ENCODE assay signal across 1 cellular context in the genomic region with DNA sequence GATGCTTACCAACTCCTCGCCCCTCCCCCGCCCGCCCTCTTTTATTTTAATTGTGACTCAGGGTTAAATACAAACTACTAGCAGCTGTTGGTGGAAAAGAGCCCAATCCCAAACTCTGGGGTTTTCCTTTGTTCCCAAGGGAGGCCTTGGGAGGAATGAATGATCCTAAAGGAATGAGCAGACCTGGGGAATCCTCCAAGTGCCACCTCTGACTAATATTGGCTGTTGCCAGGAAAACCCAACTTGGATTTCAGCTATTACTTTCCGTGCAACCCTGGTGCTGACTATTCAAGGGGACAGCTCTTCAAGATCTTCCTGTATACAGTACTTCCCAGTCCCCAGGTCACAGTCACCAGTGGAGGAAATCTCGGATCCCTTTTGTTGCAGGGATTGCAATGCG.
TF ChIP-seq lines count a peak whose summit lies in the region.

No MANE protein-coding gene starts in this region.

TF ChIP-seq in A549, 52 proteins besides CTCF, POLR2A, EP300 and RAD21:
- TF ChIP-seq, protein P1, sequence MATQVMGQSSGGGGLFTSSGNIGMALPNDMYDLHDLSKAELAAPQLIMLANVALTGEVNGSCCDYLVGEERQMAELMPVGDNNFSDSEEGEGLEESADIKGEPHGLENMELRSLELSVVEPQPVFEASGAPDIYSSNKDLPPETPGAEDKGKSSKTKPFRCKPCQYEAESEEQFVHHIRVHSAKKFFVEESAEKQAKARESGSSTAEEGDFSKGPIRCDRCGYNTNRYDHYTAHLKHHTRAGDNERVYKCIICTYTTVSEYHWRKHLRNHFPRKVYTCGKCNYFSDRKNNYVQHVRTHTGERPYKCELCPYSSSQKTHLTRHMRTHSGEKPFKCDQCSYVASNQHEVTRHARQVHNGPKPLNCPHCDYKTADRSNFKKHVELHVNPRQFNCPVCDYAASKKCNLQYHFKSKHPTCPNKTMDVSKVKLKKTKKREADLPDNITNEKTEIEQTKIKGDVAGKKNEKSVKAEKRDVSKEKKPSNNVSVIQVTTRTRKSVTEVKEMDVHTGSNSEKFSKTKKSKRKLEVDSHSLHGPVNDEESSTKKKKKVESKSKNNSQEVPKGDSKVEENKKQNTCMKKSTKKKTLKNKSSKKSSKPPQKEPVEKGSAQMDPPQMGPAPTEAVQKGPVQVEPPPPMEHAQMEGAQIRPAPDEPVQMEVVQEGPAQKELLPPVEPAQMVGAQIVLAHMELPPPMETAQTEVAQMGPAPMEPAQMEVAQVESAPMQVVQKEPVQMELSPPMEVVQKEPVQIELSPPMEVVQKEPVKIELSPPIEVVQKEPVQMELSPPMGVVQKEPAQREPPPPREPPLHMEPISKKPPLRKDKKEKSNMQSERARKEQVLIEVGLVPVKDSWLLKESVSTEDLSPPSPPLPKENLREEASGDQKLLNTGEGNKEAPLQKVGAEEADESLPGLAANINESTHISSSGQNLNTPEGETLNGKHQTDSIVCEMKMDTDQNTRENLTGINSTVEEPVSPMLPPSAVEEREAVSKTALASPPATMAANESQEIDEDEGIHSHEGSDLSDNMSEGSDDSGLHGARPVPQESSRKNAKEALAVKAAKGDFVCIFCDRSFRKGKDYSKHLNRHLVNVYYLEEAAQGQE (IDR thresholded peaks at IDR 0.05): peak; percentile 80
- TF ChIP-seq NR3C1 (IDR thresholded peaks at IDR 0.05): no peak
- no peak for TF ChIP-seq NFE2L2 (conservative IDR thresholded peaks at IDR 0.05; ENCODE audit: low read length)
- no peak for TF ChIP-seq HOXB5 (CRISPR knock-in tag; IDR thresholded peaks at IDR 0.05)
- no peak for TF ChIP-seq EHMT2 (IDR thresholded peaks at IDR 0.05; ENCODE audit: low read depth)
- no peak for TF ChIP-seq RARB (CRISPR knock-in tag; IDR thresholded peaks at IDR 0.05)
- no peak for TF ChIP-seq BHLHE40 (IDR thresholded peaks at IDR 0.05; ENCODE audit: low read depth, low read length)
- TF ChIP-seq, protein P2, sequence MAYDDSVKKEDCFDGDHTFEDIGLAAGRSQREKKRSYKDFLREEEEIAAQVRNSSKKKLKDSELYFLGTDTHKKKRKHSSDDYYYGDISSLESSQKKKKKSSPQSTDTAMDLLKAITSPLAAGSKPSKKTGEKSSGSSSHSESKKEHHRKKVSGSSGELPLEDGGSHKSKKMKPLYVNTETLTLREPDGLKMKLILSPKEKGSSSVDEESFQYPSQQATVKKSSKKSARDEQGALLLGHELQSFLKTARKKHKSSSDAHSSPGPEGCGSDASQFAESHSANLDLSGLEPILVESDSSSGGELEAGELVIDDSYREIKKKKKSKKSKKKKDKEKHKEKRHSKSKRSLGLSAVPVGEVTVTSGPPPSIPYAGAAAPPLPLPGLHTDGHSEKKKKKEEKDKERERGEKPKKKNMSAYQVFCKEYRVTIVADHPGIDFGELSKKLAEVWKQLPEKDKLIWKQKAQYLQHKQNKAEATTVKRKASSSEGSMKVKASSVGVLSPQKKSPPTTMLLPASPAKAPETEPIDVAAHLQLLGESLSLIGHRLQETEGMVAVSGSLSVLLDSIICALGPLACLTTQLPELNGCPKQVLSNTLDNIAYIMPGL (CRISPR knock-in tag; IDR thresholded peaks at IDR 0.05; ENCODE audit: borderline replicate concordance): no peak
- TF ChIP-seq, protein P3, sequence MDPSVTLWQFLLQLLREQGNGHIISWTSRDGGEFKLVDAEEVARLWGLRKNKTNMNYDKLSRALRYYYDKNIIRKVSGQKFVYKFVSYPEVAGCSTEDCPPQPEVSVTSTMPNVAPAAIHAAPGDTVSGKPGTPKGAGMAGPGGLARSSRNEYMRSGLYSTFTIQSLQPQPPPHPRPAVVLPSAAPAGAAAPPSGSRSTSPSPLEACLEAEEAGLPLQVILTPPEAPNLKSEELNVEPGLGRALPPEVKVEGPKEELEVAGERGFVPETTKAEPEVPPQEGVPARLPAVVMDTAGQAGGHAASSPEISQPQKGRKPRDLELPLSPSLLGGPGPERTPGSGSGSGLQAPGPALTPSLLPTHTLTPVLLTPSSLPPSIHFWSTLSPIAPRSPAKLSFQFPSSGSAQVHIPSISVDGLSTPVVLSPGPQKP (IDR thresholded peaks at IDR 0.05; ENCODE audit: low read depth, low read length): no peak
- TF ChIP-seq TP53 (CRISPR knock-in tag; IDR thresholded peaks at IDR 0.05): no peak
- peak; percentile 68 to 87; a peak in 4 of 5 replicates for TF ChIP-seq JUN (IDR thresholded peaks at IDR 0.05)
- TF ChIP-seq, protein P4, sequence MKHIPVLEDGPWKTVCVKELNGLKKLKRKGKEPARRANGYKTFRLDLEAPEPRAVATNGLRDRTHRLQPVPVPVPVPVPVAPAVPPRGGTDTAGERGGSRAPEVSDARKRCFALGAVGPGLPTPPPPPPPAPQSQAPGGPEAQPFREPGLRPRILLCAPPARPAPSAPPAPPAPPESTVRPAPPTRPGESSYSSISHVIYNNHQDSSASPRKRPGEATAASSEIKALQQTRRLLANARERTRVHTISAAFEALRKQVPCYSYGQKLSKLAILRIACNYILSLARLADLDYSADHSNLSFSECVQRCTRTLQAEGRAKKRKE (CRISPR knock-in tag; IDR thresholded peaks at IDR 0.05; ENCODE audit: low read depth): 0 out of 2 replicates have a peak, but pooled peaks have one; percentile 44
- no peak for TF ChIP-seq RNF2 (IDR thresholded peaks at IDR 0.05; ENCODE audit: borderline replicate concordance, low read depth)
- peak in 1 of 2 experiments; percentile 41; a peak in 1 of 4 replicates for TF ChIP-seq CEBPB (IDR thresholded peaks at IDR 0.05)
- no peak for TF ChIP-seq POLR2AphosphoS2 (conservative IDR thresholded peaks at IDR 0.05; ENCODE audit: low read length)
- no peak for TF ChIP-seq ZNF302 (CRISPR knock-in tag; IDR thresholded peaks at IDR 0.05)
- peak; percentile 83; the same call in 1 of the 2 replicates for TF ChIP-seq GATA3 (IDR thresholded peaks at IDR 0.05; ENCODE audit: borderline replicate concordance)
- TF ChIP-seq, protein P5, sequence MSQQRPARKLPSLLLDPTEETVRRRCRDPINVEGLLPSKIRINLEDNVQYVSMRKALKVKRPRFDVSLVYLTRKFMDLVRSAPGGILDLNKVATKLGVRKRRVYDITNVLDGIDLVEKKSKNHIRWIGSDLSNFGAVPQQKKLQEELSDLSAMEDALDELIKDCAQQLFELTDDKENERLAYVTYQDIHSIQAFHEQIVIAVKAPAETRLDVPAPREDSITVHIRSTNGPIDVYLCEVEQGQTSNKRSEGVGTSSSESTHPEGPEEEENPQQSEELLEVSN (IDR thresholded peaks at IDR 0.05; ENCODE audit: borderline replicate concordance, low read depth): no peak
- TF ChIP-seq, protein P6, sequence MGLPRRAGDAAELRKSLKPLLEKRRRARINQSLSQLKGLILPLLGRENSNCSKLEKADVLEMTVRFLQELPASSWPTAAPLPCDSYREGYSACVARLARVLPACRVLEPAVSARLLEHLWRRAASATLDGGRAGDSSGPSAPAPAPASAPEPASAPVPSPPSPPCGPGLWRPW (IDR thresholded peaks at IDR 0.05): no peak
- TF ChIP-seq EHF (CRISPR knock-in tag; IDR thresholded peaks at IDR 0.05): 0 out of 2 replicates have a peak, but pooled peaks have one; percentile 37
- TF ChIP-seq RCOR1 (IDR thresholded peaks at IDR 0.05; ENCODE audit: low read depth, low read length): no peak
- TF ChIP-seq FOSL2 (IDR thresholded peaks at IDR 0.05): peak; percentile 92
- TF ChIP-seq FOSL2 (CRISPR knock-in tag; IDR thresholded peaks at IDR 0.05): peak; percentile 91
- no peak for TF ChIP-seq PHF8 (IDR thresholded peaks at IDR 0.05; ENCODE audit: borderline replicate concordance, low read depth)
- TF ChIP-seq CBX8 (IDR thresholded peaks at IDR 0.05): no peak
- TF ChIP-seq FOXS1 (CRISPR knock-in tag; IDR thresholded peaks at IDR 0.05): no peak
- TF ChIP-seq SMC3 (IDR thresholded peaks at IDR 0.05): peak; percentile 11; the same call in 2 of the 3 replicates
- TF ChIP-seq TFCP2L1 (CRISPR knock-in tag; IDR thresholded peaks at IDR 0.05): no peak
- TF ChIP-seq, protein P7, sequence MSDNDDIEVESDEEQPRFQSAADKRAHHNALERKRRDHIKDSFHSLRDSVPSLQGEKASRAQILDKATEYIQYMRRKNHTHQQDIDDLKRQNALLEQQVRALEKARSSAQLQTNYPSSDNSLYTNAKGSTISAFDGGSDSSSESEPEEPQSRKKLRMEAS (IDR thresholded peaks at IDR 0.05): peak; percentile 67
- TF ChIP-seq ZC3H11A (IDR thresholded peaks at IDR 0.05): no peak
- no peak for TF ChIP-seq MAFK (IDR thresholded peaks at IDR 0.05; ENCODE audit: partially characterized antibody)
- no peak for TF ChIP-seq NPAS2 (CRISPR knock-in tag; IDR thresholded peaks at IDR 0.05; ENCODE audit: borderline replicate concordance)
- no peak for TF ChIP-seq CHD4 (IDR thresholded peaks at IDR 0.05; ENCODE audit: borderline replicate concordance)
- no peak for TF ChIP-seq HDAC2 (IDR thresholded peaks at IDR 0.05)
- no peak for TF ChIP-seq HEYL (CRISPR knock-in tag; IDR thresholded peaks at IDR 0.05)
- TF ChIP-seq HOXB13 (CRISPR knock-in tag; IDR thresholded peaks at IDR 0.05; ENCODE audit: low read depth): peak; percentile 43; the same call in 1 of the 2 replicates
- TF ChIP-seq KDM1A (IDR thresholded peaks at IDR 0.05; ENCODE audit: low read depth): no peak
- no peak for TF ChIP-seq FOSB (CRISPR knock-in tag; IDR thresholded peaks at IDR 0.05)
- no peak for TF ChIP-seq HOXA7 (CRISPR knock-in tag; IDR thresholded peaks at IDR 0.05)
- TF ChIP-seq, protein P8, sequence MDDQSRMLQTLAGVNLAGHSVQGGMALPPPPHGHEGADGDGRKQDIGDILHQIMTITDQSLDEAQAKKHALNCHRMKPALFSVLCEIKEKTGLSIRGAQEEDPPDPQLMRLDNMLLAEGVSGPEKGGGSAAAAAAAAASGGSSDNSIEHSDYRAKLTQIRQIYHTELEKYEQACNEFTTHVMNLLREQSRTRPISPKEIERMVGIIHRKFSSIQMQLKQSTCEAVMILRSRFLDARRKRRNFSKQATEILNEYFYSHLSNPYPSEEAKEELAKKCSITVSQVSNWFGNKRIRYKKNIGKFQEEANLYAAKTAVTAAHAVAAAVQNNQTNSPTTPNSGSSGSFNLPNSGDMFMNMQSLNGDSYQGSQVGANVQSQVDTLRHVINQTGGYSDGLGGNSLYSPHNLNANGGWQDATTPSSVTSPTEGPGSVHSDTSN (IDR thresholded peaks at IDR 0.05): no peak
- TF ChIP-seq MAZ (IDR thresholded peaks at IDR 0.05; ENCODE audit: borderline replicate concordance, low read depth, low read length): no peak
- peak; percentile 88 for TF ChIP-seq JUNB (IDR thresholded peaks at IDR 0.05)
- TF ChIP-seq KDM5A (IDR thresholded peaks at IDR 0.05): no peak
- 0 out of 3 replicates have a peak, but pooled peaks have one; percentile 66 for TF ChIP-seq BCL3 (IDR thresholded peaks at IDR 0.05)
- TF ChIP-seq SREBF2 (IDR thresholded peaks at IDR 0.05): no peak
- TF ChIP-seq USF2 (IDR thresholded peaks at IDR 0.05): no peak
- no peak for TF ChIP-seq ZFP36 (IDR thresholded peaks at IDR 0.05; ENCODE audit: borderline replicate concordance, partially characterized antibody)
- TF ChIP-seq CHD2 (IDR thresholded peaks at IDR 0.05; ENCODE audit: low read length, partially characterized antibody): no peak
- TF ChIP-seq MYC (IDR thresholded peaks at IDR 0.05; ENCODE audit: borderline replicate concordance, low read length): no peak
- TF ChIP-seq ZSCAN20 (CRISPR knock-in tag; IDR thresholded peaks at IDR 0.05): no peak
- TF ChIP-seq CBX2 (IDR thresholded peaks at IDR 0.05; ENCODE audit: borderline replicate concordance, low read depth): no peak
- TF ChIP-seq ESRRA (IDR thresholded peaks at IDR 0.05; ENCODE audit: borderline replicate concordance, low read length): no peak
- no peak for TF ChIP-seq RFX5 (IDR thresholded peaks at IDR 0.05)
